In the genomic region with DNA sequence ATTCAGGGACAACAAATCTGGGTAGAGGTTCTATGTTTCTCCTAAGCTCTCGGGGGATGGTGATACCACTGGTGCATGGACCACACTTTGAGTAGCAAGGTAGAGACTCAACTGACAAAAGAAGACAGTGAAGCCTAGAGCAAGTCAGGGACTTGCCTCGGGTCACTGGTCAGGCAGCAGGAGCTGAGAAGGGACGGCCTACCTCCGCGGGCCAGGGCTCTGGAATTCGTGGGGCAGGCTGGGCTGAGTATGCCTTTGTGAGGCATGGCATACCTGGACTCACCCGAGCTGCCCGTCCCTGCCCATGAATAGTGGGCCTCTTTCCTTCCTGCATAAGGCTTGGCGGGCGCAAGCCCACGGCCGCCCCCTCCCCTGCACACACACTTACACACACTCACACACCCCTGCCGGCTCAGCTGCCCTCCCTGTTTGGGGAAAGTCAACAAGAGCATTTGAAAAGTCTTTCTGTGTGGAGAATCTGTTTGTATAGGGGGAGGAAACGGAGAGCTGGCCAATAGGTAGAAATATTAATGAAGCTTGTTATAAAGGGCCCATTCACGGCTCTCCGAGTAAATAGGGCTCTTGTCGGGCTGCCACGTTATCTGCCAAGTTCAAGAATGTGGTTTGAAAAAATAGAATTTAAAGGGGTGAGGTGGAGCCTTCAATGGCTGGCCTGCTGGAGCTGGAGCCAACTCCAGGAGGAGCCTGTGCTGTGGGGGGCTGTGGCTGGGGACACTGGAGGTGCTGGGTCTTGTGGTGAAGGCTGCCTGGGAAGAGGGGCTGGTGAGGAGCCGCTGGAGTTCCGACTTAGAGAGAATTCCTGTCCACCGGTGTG, we compare ENCODE assay signal across 1 cellular context.
TF ChIP-seq lines count a peak whose summit lies in the region.

No MANE protein-coding gene starts in this region.

TF ChIP-seq in HepG2, 621 proteins besides CTCF, POLR2A, EP300 and RAD21 (continued from another document and continues in another):
- TF ChIP-seq, protein P1, sequence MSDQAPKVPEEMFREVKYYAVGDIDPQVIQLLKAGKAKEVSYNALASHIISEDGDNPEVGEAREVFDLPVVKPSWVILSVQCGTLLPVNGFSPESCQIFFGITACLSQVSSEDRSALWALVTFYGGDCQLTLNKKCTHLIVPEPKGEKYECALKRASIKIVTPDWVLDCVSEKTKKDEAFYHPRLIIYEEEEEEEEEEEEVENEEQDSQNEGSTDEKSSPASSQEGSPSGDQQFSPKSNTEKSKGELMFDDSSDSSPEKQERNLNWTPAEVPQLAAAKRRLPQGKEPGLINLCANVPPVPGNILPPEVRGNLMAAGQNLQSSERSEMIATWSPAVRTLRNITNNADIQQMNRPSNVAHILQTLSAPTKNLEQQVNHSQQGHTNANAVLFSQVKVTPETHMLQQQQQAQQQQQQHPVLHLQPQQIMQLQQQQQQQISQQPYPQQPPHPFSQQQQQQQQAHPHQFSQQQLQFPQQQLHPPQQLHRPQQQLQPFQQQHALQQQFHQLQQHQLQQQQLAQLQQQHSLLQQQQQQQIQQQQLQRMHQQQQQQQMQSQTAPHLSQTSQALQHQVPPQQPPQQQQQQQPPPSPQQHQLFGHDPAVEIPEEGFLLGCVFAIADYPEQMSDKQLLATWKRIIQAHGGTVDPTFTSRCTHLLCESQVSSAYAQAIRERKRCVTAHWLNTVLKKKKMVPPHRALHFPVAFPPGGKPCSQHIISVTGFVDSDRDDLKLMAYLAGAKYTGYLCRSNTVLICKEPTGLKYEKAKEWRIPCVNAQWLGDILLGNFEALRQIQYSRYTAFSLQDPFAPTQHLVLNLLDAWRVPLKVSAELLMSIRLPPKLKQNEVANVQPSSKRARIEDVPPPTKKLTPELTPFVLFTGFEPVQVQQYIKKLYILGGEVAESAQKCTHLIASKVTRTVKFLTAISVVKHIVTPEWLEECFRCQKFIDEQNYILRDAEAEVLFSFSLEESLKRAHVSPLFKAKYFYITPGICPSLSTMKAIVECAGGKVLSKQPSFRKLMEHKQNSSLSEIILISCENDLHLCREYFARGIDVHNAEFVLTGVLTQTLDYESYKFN (CRISPR knock-in tag; conservative IDR thresholded peaks at IDR 0.05) = peak; percentile 93
- TF ChIP-seq ZNF792 (CRISPR knock-in tag; IDR thresholded peaks at IDR 0.05) (peak; percentile 82; the same call in 1 of the 2 replicates), YEATS4 (CRISPR knock-in tag; IDR thresholded peaks at IDR 0.05; ENCODE audit: borderline replicate concordance) (0 out of 2 replicates have a peak, but pooled peaks have one; percentile 29), ZMAT3 (CRISPR knock-in tag; conservative IDR thresholded peaks at IDR 0.05) (0 out of 2 replicates have a peak, but pooled peaks have one; percentile 31), STAT5B (CRISPR knock-in tag; IDR thresholded peaks at IDR 0.05) (0 out of 2 replicates have a peak, but pooled peaks have one; percentile 33), MTA1 (CRISPR knock-in tag; IDR thresholded peaks at IDR 0.05; ENCODE audit: borderline replicate concordance) (peak; percentile 95; the same call in 1 of the 2 replicates), ZMYM3 (CRISPR knock-in tag; IDR thresholded peaks at IDR 0.05) (peak; percentile 83; the same call in 1 of the 2 replicates), NCOR1 (IDR thresholded peaks at IDR 0.05; ENCODE audit: borderline replicate concordance, low read length) (peak; percentile 80; the same call in 1 of the 2 replicates), TP53 (CRISPR knock-in tag; conservative IDR thresholded peaks at IDR 0.05) (0 out of 2 replicates have a peak, but pooled peaks have one; percentile 33), ZNF563 (CRISPR knock-in tag; IDR thresholded peaks at IDR 0.05) (peak; percentile 24; the same call in 1 of the 2 replicates), PHF8 (CRISPR knock-in tag; IDR thresholded peaks at IDR 0.05) (peak; percentile 64), HDAC6 (IDR thresholded peaks at IDR 0.05; ENCODE audit: low read depth, low read length) (no peak), NR2C2 (CRISPR knock-in tag; IDR thresholded peaks at IDR 0.05; ENCODE audit: borderline replicate concordance) (peak; percentile 62), TBX2 (CRISPR knock-in tag; IDR thresholded peaks at IDR 0.05; ENCODE audit: borderline replicate concordance) (peak; percentile 97), ZNF564 (CRISPR knock-in tag; IDR thresholded peaks at IDR 0.05) (peak; percentile 62; the same call in 1 of the 2 replicates), MAZ (IDR thresholded peaks at IDR 0.05; ENCODE audit: borderline replicate concordance, low read depth, low read length) (peak; percentile 78), MAZ (CRISPR knock-in tag; IDR thresholded peaks at IDR 0.05; ENCODE audit: low read depth) (peak; percentile 72), KLF11 (CRISPR knock-in tag; IDR thresholded peaks at IDR 0.05) (peak; percentile 29; the same call in 1 of the 2 replicates), RARA (CRISPR knock-in tag; IDR thresholded peaks at IDR 0.05) (peak; percentile 87), MIER3 (CRISPR knock-in tag; IDR thresholded peaks at IDR 0.05; ENCODE audit: borderline replicate concordance) (peak; percentile 79; the same call in 1 of the 2 replicates), TCF7 (IDR thresholded peaks at IDR 0.05; ENCODE audit: low read depth) (peak; percentile 79)
- TF ChIP-seq, protein P2, sequence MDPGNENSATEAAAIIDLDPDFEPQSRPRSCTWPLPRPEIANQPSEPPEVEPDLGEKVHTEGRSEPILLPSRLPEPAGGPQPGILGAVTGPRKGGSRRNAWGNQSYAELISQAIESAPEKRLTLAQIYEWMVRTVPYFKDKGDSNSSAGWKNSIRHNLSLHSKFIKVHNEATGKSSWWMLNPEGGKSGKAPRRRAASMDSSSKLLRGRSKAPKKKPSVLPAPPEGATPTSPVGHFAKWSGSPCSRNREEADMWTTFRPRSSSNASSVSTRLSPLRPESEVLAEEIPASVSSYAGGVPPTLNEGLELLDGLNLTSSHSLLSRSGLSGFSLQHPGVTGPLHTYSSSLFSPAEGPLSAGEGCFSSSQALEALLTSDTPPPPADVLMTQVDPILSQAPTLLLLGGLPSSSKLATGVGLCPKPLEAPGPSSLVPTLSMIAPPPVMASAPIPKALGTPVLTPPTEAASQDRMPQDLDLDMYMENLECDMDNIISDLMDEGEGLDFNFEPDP (CRISPR knock-in tag; conservative IDR thresholded peaks at IDR 0.05) = no peak
- TF ChIP-seq, protein P3, sequence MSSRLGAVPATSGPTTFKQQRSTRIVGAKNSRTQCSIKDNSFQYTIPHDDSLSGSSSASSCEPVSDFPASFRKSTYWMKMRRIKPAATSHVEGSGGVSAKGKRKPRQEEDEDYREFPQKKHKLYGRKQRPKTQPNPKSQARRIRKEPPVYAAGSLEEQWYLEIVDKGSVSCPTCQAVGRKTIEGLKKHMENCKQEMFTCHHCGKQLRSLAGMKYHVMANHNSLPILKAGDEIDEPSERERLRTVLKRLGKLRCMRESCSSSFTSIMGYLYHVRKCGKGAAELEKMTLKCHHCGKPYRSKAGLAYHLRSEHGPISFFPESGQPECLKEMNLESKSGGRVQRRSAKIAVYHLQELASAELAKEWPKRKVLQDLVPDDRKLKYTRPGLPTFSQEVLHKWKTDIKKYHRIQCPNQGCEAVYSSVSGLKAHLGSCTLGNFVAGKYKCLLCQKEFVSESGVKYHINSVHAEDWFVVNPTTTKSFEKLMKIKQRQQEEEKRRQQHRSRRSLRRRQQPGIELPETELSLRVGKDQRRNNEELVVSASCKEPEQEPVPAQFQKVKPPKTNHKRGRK (CRISPR knock-in tag; IDR thresholded peaks at IDR 0.05) = no peak
- TF ChIP-seq, protein P4, sequence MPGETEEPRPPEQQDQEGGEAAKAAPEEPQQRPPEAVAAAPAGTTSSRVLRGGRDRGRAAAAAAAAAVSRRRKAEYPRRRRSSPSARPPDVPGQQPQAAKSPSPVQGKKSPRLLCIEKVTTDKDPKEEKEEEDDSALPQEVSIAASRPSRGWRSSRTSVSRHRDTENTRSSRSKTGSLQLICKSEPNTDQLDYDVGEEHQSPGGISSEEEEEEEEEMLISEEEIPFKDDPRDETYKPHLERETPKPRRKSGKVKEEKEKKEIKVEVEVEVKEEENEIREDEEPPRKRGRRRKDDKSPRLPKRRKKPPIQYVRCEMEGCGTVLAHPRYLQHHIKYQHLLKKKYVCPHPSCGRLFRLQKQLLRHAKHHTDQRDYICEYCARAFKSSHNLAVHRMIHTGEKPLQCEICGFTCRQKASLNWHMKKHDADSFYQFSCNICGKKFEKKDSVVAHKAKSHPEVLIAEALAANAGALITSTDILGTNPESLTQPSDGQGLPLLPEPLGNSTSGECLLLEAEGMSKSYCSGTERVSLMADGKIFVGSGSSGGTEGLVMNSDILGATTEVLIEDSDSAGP (CRISPR knock-in tag; IDR thresholded peaks at IDR 0.05; ENCODE audit: borderline replicate concordance) = peak; percentile 75; the same call in 1 of the 2 replicates
- TF ChIP-seq, protein P5, sequence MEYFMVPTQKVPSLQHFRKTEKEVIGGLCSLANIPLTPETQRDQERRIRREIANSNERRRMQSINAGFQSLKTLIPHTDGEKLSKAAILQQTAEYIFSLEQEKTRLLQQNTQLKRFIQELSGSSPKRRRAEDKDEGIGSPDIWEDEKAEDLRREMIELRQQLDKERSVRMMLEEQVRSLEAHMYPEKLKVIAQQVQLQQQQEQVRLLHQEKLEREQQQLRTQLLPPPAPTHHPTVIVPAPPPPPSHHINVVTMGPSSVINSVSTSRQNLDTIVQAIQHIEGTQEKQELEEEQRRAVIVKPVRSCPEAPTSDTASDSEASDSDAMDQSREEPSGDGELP (IDR thresholded peaks at IDR 0.05; ENCODE audit: borderline replicate concordance, low read depth) = peak; percentile 92
- TF ChIP-seq, protein P6, sequence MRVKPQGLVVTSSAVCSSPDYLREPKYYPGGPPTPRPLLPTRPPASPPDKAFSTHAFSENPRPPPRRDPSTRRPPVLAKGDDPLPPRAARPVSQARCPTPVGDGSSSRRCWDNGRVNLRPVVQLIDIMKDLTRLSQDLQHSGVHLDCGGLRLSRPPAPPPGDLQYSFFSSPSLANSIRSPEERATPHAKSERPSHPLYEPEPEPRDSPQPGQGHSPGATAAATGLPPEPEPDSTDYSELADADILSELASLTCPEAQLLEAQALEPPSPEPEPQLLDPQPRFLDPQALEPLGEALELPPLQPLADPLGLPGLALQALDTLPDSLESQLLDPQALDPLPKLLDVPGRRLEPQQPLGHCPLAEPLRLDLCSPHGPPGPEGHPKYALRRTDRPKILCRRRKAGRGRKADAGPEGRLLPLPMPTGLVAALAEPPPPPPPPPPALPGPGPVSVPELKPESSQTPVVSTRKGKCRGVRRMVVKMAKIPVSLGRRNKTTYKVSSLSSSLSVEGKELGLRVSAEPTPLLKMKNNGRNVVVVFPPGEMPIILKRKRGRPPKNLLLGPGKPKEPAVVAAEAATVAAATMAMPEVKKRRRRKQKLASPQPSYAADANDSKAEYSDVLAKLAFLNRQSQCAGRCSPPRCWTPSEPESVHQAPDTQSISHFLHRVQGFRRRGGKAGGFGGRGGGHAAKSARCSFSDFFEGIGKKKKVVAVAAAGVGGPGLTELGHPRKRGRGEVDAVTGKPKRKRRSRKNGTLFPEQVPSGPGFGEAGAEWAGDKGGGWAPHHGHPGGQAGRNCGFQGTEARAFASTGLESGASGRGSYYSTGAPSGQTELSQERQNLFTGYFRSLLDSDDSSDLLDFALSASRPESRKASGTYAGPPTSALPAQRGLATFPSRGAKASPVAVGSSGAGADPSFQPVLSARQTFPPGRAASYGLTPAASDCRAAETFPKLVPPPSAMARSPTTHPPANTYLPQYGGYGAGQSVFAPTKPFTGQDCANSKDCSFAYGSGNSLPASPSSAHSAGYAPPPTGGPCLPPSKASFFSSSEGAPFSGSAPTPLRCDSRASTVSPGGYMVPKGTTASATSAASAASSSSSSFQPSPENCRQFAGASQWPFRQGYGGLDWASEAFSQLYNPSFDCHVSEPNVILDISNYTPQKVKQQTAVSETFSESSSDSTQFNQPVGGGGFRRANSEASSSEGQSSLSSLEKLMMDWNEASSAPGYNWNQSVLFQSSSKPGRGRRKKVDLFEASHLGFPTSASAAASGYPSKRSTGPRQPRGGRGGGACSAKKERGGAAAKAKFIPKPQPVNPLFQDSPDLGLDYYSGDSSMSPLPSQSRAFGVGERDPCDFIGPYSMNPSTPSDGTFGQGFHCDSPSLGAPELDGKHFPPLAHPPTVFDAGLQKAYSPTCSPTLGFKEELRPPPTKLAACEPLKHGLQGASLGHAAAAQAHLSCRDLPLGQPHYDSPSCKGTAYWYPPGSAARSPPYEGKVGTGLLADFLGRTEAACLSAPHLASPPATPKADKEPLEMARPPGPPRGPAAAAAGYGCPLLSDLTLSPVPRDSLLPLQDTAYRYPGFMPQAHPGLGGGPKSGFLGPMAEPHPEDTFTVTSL (CRISPR knock-in tag; IDR thresholded peaks at IDR 0.05; ENCODE audit: borderline replicate concordance) = peak; percentile 64
- TF ChIP-seq, protein P7, sequence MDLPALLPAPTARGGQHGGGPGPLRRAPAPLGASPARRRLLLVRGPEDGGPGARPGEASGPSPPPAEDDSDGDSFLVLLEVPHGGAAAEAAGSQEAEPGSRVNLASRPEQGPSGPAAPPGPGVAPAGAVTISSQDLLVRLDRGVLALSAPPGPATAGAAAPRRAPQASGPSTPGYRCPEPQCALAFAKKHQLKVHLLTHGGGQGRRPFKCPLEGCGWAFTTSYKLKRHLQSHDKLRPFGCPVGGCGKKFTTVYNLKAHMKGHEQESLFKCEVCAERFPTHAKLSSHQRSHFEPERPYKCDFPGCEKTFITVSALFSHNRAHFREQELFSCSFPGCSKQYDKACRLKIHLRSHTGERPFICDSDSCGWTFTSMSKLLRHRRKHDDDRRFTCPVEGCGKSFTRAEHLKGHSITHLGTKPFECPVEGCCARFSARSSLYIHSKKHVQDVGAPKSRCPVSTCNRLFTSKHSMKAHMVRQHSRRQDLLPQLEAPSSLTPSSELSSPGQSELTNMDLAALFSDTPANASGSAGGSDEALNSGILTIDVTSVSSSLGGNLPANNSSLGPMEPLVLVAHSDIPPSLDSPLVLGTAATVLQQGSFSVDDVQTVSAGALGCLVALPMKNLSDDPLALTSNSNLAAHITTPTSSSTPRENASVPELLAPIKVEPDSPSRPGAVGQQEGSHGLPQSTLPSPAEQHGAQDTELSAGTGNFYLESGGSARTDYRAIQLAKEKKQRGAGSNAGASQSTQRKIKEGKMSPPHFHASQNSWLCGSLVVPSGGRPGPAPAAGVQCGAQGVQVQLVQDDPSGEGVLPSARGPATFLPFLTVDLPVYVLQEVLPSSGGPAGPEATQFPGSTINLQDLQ (CRISPR knock-in tag; IDR thresholded peaks at IDR 0.05) = peak; percentile 55; the same call in 1 of the 2 replicates
- TF ChIP-seq, protein P8, sequence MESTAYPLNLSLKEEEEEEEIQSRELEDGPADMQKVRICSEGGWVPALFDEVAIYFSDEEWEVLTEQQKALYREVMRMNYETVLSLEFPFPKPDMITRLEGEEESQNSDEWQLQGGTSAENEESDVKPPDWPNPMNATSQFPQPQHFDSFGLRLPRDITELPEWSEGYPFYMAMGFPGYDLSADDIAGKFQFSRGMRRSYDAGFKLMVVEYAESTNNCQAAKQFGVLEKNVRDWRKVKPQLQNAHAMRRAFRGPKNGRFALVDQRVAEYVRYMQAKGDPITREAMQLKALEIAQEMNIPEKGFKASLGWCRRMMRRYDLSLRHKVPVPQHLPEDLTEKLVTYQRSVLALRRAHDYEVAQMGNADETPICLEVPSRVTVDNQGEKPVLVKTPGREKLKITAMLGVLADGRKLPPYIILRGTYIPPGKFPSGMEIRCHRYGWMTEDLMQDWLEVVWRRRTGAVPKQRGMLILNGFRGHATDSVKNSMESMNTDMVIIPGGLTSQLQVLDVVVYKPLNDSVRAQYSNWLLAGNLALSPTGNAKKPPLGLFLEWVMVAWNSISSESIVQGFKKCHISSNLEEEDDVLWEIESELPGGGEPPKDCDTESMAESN (CRISPR knock-in tag; conservative IDR thresholded peaks at IDR 0.05) = 0 out of 2 replicates have a peak, but pooled peaks have one; percentile 60
